10 cellular contexts compared by ENCODE assay signal in genomic region chr2:187658952-187659525, GRCh38.
DNase-seq lines count a peak whose midpoint lies in the region; ATAC-seq and TF ChIP-seq lines count a peak whose summit lies in the region.
"Had no signal": no experiment of that assay in that cellular context is flagged by ENCODE, and none has a peak within 500 bp of the region (broad histone marks: within the 10 kb centered on the region; RNA-seq: fewer than 3 reads in every experiment).

No MANE protein-coding gene starts in this region.

- TF ChIP-seq CTCF in BJ (IDR thresholded peaks at IDR 0.05; ENCODE audit: insufficient read depth, low read depth, low read length) (peak; percentile 46), hepatocyte (IDR thresholded peaks at IDR 0.05; ENCODE audit: poor library complexity) (peak; percentile 27)

- no peaks in the 10 kb centered on the region for H3K36me3 Mint-ChIP-seq in T-helper 17 cell (ENCODE audit: low read depth)

- no peak overlapping the region for H3K27ac Mint-ChIP-seq in T-helper 17 cell

- H3K9me2 ChIP-seq in hepatocyte (replicated peaks; ENCODE audit: insufficient read depth): no peaks in the 10 kb centered on the region

- H3K27me3 ChIP-seq in BJ (ENCODE audit: control insufficient read depth, insufficient read depth, low read length) (no peaks in the 10 kb centered on the region), hepatocyte (no peaks in the 10 kb centered on the region)

- POLR2A ChIA-PET in BJ (lab: Charles Lee) (no interaction called here), HEK293T (lab: Yijun Ruan, JAX) (no interaction called here)

- H3K4me2 ChIP-seq in hepatocyte: no peak overlapping the region

- H3K4me3 Mint-ChIP-seq in T-helper 17 cell: no peak overlapping the region

- H3K27me3 Mint-ChIP-seq in T-helper 17 cell: no peaks in the 10 kb centered on the region

- DNase-seq in BJ (ENCODE audit: low read depth) (no peak), HEK293T (ENCODE audit: extremely low spot score) (peak; percentile 42), SK-MEL-5 (ENCODE audit: low read depth, low spot score) (peak; percentile 54), hepatocyte (ENCODE audit: low spot score) (peak; percentile 15), NCI-H510A treated with DMSO at 0.1 percent for 48 hours (lab: John Stamatoyannopoulos, UW) (no peak), T-helper 17 cell (no peak), C1 segment of cervical spinal cord (lab: John Stamatoyannopoulos, UW) (no peak)
- DNase-seq: activated CD8-positive, alpha-beta memory T cell treated with anti-CD3 and anti-CD28 coated beads for 24 hours; KG1 had no signal

- no peaks in the 10 kb centered on the region for H3K4me1 ChIP-seq in hepatocyte (ENCODE audit: insufficient read depth)

- H2AFZ ChIP-seq in hepatocyte: no peak overlapping the region

- no peak overlapping the region for H3K4me3 ChIP-seq in BJ (ENCODE audit: low read depth, low read length)
- H3K4me3 ChIP-seq in hepatocyte: no peak overlapping the region

- 44% methylated on average over 5 of the region's 5 CpGs for WGBS in hepatocyte (ENCODE audit: low lambda C conversion rate, missing lambda C conversion rate)

- CTCF ChIA-PET in BJ (lab: Yijun Ruan, JAX): interaction anchor here (0.8 to 1.5 kb wide), 4 partner anchors 14 to 907 kb away, joined by 3 to 4 read pairs (median 4); no protein-coding TSS in a partner anchor
- CTCF ChIA-PET in HEK293T (lab: Yijun Ruan, JAX): no interaction called here

- no peaks in the 10 kb centered on the region for H3K79me2 ChIP-seq in hepatocyte

- H3K36me3 ChIP-seq in BJ (ENCODE audit: control insufficient read depth, insufficient read depth, low read length) (no peaks in the 10 kb centered on the region), hepatocyte (replicated peaks; ENCODE audit: insufficient read depth, low read depth) (no peaks in the 10 kb centered on the region)

- H4K20me1 ChIP-seq in hepatocyte (ENCODE audit: insufficient read depth, poor library complexity, severe bottlenecking): no peaks in the 10 kb centered on the region

- H3K4me1 Mint-ChIP-seq in T-helper 17 cell: no peaks in the 10 kb centered on the region

- H3K9me3 ChIP-seq in hepatocyte (ENCODE audit: low read depth) (no peaks in the 10 kb centered on the region), T-helper 17 cell (ENCODE audit: control insufficient read depth, low read length, poor library complexity, severe bottlenecking) (no peaks in the 10 kb centered on the region)

- H3K27ac ChIP-seq in hepatocyte: no peak overlapping the region

- in situ Hi-C loops in SK-MEL-5 (cut with HindIII; ENCODE audit: low pct_unique_long_range_greater_than_20kb, low sequenced_read_pairs): no loop called here

- ATAC-seq in GM21723 (IDR thresholded peaks at IDR 0.05; ENCODE audit: unreplicated experiment) (no peak), T-helper 17 cell (no peak)

TF ChIP-seq in HEK293T, 16 proteins besides CTCF, POLR2A, EP300 and RAD21:
- no peak for TF ChIP-seq TARDBP (IDR thresholded peaks at IDR 0.05)
- TF ChIP-seq FOXM1 (IDR thresholded peaks at IDR 0.05; ENCODE audit: borderline replicate concordance): no peak
- no peak for TF ChIP-seq HDGF (IDR thresholded peaks at IDR 0.05; ENCODE audit: borderline replicate concordance)
- TF ChIP-seq ARNT (IDR thresholded peaks at IDR 0.05): no peak
- no peak for TF ChIP-seq FOXK2 (IDR thresholded peaks at IDR 0.05)
- no peak for TF ChIP-seq SP1 (IDR thresholded peaks at IDR 0.05)
- no peak for TF ChIP-seq SUZ12 (IDR thresholded peaks at IDR 0.05)
- no peak for TF ChIP-seq L3MBTL2 (conservative IDR thresholded peaks at IDR 0.05)
- TF ChIP-seq LEF1 (IDR thresholded peaks at IDR 0.05; ENCODE audit: borderline replicate concordance): no peak
- TF ChIP-seq FOXA1 (IDR thresholded peaks at IDR 0.05): no peak
- TF ChIP-seq NFRKB (IDR thresholded peaks at IDR 0.05): no peak
- TF ChIP-seq BHLHE40 (IDR thresholded peaks at IDR 0.05; ENCODE audit: borderline replicate concordance): no peak
- no peak for TF ChIP-seq PKNOX1 (IDR thresholded peaks at IDR 0.05)
- no peak for TF ChIP-seq ZNF384 (IDR thresholded peaks at IDR 0.05)
- TF ChIP-seq CTBP1 (IDR thresholded peaks at IDR 0.05; ENCODE audit: borderline replicate concordance): no peak
- TF ChIP-seq ELF4 (IDR thresholded peaks at IDR 0.05): no peak

Comparison
In these comparisons a context has a peak if more than half of its experiments do, and no peak if none do; other contexts are left out.
1. DNase-seq: peak in HEK293T (single experiment), SK-MEL-5 (single experiment) and hepatocyte (single experiment); none in BJ (single experiment), NCI-H510A treated with DMSO at 0.1 percent for 48 hours (single experiment), T-helper 17 cell (0 of 3) and C1 segment of cervical spinal cord (0 of 14).